26 cellular contexts compared by ENCODE assay signal in the genomic region with DNA sequence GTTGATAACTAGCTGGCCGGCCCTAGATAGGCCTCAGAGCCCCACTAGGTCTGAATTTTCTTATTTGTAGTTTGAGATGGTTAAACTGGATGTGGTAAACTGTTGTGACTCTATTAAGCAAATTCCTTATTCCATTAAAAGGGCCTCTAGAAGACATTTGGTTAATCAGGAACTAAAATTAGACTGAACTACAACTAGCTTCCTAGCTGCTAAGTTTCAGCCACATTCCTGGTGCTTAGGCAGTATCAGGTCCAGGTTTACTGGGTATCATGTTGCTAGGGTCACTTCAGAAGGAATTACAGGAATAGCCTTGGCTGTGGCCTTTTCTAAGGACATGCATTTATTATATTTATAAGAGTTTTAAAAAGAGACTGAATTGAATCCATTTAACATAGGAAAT.
A peak's percentile ranks its signal among the peaks of the same experiment; 100 is the strongest.
DNase-seq lines count a peak whose midpoint lies in the region; ATAC-seq and TF ChIP-seq lines count a peak whose summit lies in the region.
"Had no signal": no experiment of that assay in that cellular context is flagged by ENCODE, and none has a peak within 500 bp of the region (broad histone marks: within the 10 kb centered on the region; RNA-seq: fewer than 3 reads in every experiment).

No MANE protein-coding gene starts in this region.

- H2AK5ac ChIP-seq in neuronal stem cell (ENCODE audit: low read depth, low read length), result no peak overlapping the region

- H3K79me1 ChIP-seq in neuronal stem cell (ENCODE audit: low read depth, low read length), result no peaks in the 10 kb centered on the region

- H3K36me3 ChIP-seq in cardiac muscle cell (no peaks in the 10 kb centered on the region), neuronal stem cell (replicated peaks in 1 of 2; ENCODE audit: control insufficient read depth in 2 of 2, insufficient read depth in 2 of 2, low read length in 2 of 2) (no peaks in the 10 kb centered on the region), HAP-1 (replicated peaks) (no peaks in the 10 kb centered on the region)
- H3K36me3 ChIP-seq: SJCRH30 had no signal

- H3K14ac ChIP-seq in neuronal stem cell (ENCODE audit: low read length), result no peak overlapping the region

- no peak overlapping the region for H3K18ac ChIP-seq in neuronal stem cell (ENCODE audit: low read length)

- no peak overlapping the region for H4K8ac ChIP-seq in neuronal stem cell (ENCODE audit: low read depth, low read length)

- no peak overlapping the region for H2BK12ac ChIP-seq in neuronal stem cell (ENCODE audit: low read length)

- H2BK5ac ChIP-seq in neuronal stem cell (ENCODE audit: low read length), result no peak overlapping the region

- no peak overlapping the region for H3K4ac ChIP-seq in neuronal stem cell (ENCODE audit: low read length)

- H2BK120ac ChIP-seq in neuronal stem cell (ENCODE audit: low read depth, low read length), result no peak overlapping the region

- H4K91ac ChIP-seq in neuronal stem cell (ENCODE audit: low read depth, low read length, poor library complexity), result no peak overlapping the region

- peak; percentile 54 to 58 for ATAC-seq in right cardiac atrium
- no peak for ATAC-seq in activated CD4-positive, CD25-positive, alpha-beta regulatory T cell treated with anti-CD3 and anti-CD28 coated beads, Interleukin-2, amount 50 U/mL, for 24 hours
- ATAC-seq: HepG2, Panc1 had no signal

- 66% methylated on average over 1 of the region's 1 CpG for WGBS in right cardiac atrium
- no CpG with 5 or more reads among the region's 1 CpG for WGBS in neuronal stem cell (ENCODE audit: extremely low coverage in 2 of 2, insufficient read length in 2 of 2, insufficient replicate concordance in 1 of 2), 2 donors

- peak overlapping the region; percentile 30 for H2AFZ ChIP-seq in neuronal stem cell (ENCODE audit: low read length)

- peak overlapping the region; percentile 76 for H3K27ac ChIP-seq in cardiac muscle cell
- peak overlapping the region; percentile 29 for H3K27ac ChIP-seq in right cardiac atrium (ENCODE audit: low read length)
- H3K27ac ChIP-seq in neuronal stem cell (replicated peaks; ENCODE audit: low read length), result no peak overlapping the region
- H3K27ac ChIP-seq: BLaER1 treated with 17β-estradiol and CSF1 and Interleukin-3, amounts not matched to agents 10 nM and 100 nM; HL-60; SJCRH30 had no signal

- TF ChIP-seq CTCF in cardiac muscle cell (IDR thresholded peaks at IDR 0.05; ENCODE audit: low read depth, low read length), result no peak

- in situ Hi-C loops in HAP-1 (cut with MboI; ENCODE audit: low sequenced_read_pairs), result no loop called here

- H3K4me3 ChIP-seq in cardiac muscle cell, result no peak overlapping the region
- H3K4me3 ChIP-seq in right cardiac atrium (ENCODE audit: low read length), result no peak overlapping the region
- no peak overlapping the region for H3K4me3 ChIP-seq in neuronal stem cell (ENCODE audit: low read length in 2 of 2)
- H3K4me3 ChIP-seq in HAP-1, result no peak overlapping the region
- H3K4me3 ChIP-seq: BLaER1 treated with 17β-estradiol and CSF1 and Interleukin-3, amounts not matched to agents 10 nM and 100 nM; SJCRH30 had no signal

- DNase-seq in EH (ENCODE audit: low read depth) (peak; percentile 11), cardiac muscle cell (ENCODE audit: low read depth in 1 of 2, low spot score in 1 of 2) (peak in 1 of 2 donors; percentile 68), right cardiac atrium (no peak), neuronal stem cell (ENCODE audit: low spot score) (no peak), NCI-H2107 treated with DMSO at 0.1 percent for 48 hours (lab: John Stamatoyannopoulos, UW; ENCODE audit: unreplicated experiment) (no peak), HAP-1 (ENCODE audit: low spot score in 2 of 2) (no peak)
- DNase-seq: 8988T; Calu3; CD8-positive, alpha-beta memory T cell; DMS153; GDM1; H7; KBM-7; NCI-H1092; NCI-H1436 treated with DMSO at 0.1 percent for 48 hours; NCI-H1930; NCI-H226; NCI-H510A treated with DMSO at 0.1 percent for 48 hours; NCI-H774; NK-92 treated with Interleukin-12 subunit alpha and Interleukin-12 subunit beta, amount 100 ng/mL, for 24 hours; SJCRH30 had no signal

- no peaks in the 10 kb centered on the region for H3K9me3 ChIP-seq in cardiac muscle cell (ENCODE audit: low read depth)
- no peaks in the 10 kb centered on the region for H3K9me3 ChIP-seq in right cardiac atrium (ENCODE audit: control insufficient read depth, low read length)
- H3K9me3 ChIP-seq in neuronal stem cell (replicated peaks in 1 of 2; ENCODE audit: control insufficient read depth in 2 of 2, insufficient read depth in 1 of 2, low read depth in 1 of 2, low read length in 2 of 2), result no peaks in the 10 kb centered on the region
- H3K9me3 ChIP-seq in HAP-1, result no peaks in the 10 kb centered on the region
- H3K9me3 ChIP-seq: BLaER1 treated with 17β-estradiol and CSF1 and Interleukin-3, amounts not matched to agents 10 nM and 100 nM; SJCRH30 had no signal

- H3K4me1 ChIP-seq in cardiac muscle cell (ENCODE audit: low read depth) (peaks cover 9% of the 10 kb centered on the region), right cardiac atrium (ENCODE audit: control insufficient read depth, insufficient read depth, low read length) (no peaks in the 10 kb centered on the region), neuronal stem cell (ENCODE audit: control insufficient read depth in 2 of 2, insufficient read depth in 1 of 2, low read depth in 1 of 2, low read length in 2 of 2) (peaks cover 0 to 2% of the 10 kb centered on the region in 2 donors), HAP-1 (no peaks in the 10 kb centered on the region)
- H3K4me1 ChIP-seq: BLaER1 treated with 17β-estradiol and CSF1 and Interleukin-3, amounts not matched to agents 10 nM and 100 nM; SJCRH30 had no signal

- H3K27me3 ChIP-seq in cardiac muscle cell (no peaks in the 10 kb centered on the region), right cardiac atrium (ENCODE audit: control insufficient read depth, insufficient read depth) (no peaks in the 10 kb centered on the region), neuronal stem cell (ENCODE audit: control insufficient read depth in 3 of 3, insufficient read depth in 3 of 3, low read depth in 1 of 3, low read length in 3 of 3) (no peaks in the 10 kb centered on the region), HAP-1 (ENCODE audit: low read depth) (no peaks in the 10 kb centered on the region)
- H3K27me3 ChIP-seq: BLaER1 treated with 17β-estradiol and CSF1 and Interleukin-3, amounts not matched to agents 10 nM and 100 nM; SJCRH30 had no signal

- intact Hi-C loops in right cardiac atrium (cut with DNase I), result no loop called here

- H3K9ac ChIP-seq in neuronal stem cell (ENCODE audit: low read depth, low read length, poor library complexity), result no peak overlapping the region
- H3K9ac ChIP-seq: BLaER1 treated with 17β-estradiol and CSF1 and Interleukin-3, amounts not matched to agents 10 nM and 100 nM had no signal

- H2BK15ac ChIP-seq in neuronal stem cell (ENCODE audit: low read length), result no peak overlapping the region

- no peak overlapping the region for H3K23ac ChIP-seq in neuronal stem cell (ENCODE audit: low read depth, low read length, poor library complexity)

- no peak overlapping the region for H3K4me2 ChIP-seq in neuronal stem cell (ENCODE audit: insufficient read depth, low read length, poor library complexity, severe bottlenecking)
- H3K4me2 ChIP-seq: BLaER1 treated with 17β-estradiol and CSF1 and Interleukin-3, amounts not matched to agents 10 nM and 100 nM had no signal

Comparison
In these comparisons a context has a peak if more than half of its experiments do, and no peak if none do; other contexts are left out.
1. ATAC-seq: peak in right cardiac atrium (2 of 2); none in activated CD4-positive, CD25-positive, alpha-beta regulatory T cell treated with anti-CD3 and anti-CD28 coated beads, Interleukin-2, amount 50 U/mL, for 24 hours (0 of 2).